Comparison of ENCODE assay signal across 25 cellular contexts in genomic region chr6:82371799-82372508, GRCh38. TPM values are rescaled to one million over a fixed set of nuclear protein-coding genes. Genes with fewer than 3 reads are reported as not detected.
DNase-seq lines count a peak whose midpoint lies in the region; TF ChIP-seq lines count a peak whose summit lies in the region.
"Had no signal": no experiment of that assay in that cellular context is flagged by ENCODE, and none has a peak within 500 bp of the region (broad histone marks: within the 10 kb centered on the region; RNA-seq: fewer than 3 reads in every experiment).

No MANE protein-coding gene starts in this region.

- TF ChIP-seq CTCF in astrocyte of the spinal cord (IDR thresholded peaks at IDR 0.05; ENCODE audit: low read depth, low read length): no peak

- no peak overlapping the region for H3K4me3 ChIP-seq in astrocyte of the spinal cord (ENCODE audit: low read depth, low read length)
- H3K4me3 ChIP-seq: pancreas had no signal

- DNase-seq in AG08395 (ENCODE audit: low spot score) (peak; percentile 17), HT1080 (ENCODE audit: low read depth) (peak; percentile 28), astrocyte of the spinal cord (ENCODE audit: low read depth, low spot score) (peak; percentile 47), iris pigment epithelial cell (ENCODE audit: low read depth) (peak; percentile 28), NCI-H1930 (lab: John Stamatoyannopoulos, UW) (no peak), medulla oblongata (ENCODE audit: extremely low spot score) (no peak), H4 (ENCODE audit: low spot score) (no peak)
- DNase-seq in activated naive CD4-positive, alpha-beta T cell treated with Interleukin-2 at 50 U/mL for 16 hours: no peak
- DNase-seq: activated CD4-positive, alpha-beta memory T cell treated with anti-CD3 and anti-CD28 coated beads, Interleukin-2, amount 10 ng/mL, durations not matched to agents 7 days and 5 days; activated naive CD4-positive, alpha-beta T cell; activated T-cell treated with anti-CD3 and anti-CD28 coated beads for 4 hours; amygdala; C1 segment of cervical spinal cord; cerebellar nuclear complex; effector memory CD4-positive, alpha-beta T cell; foreskin melanocyte; hippocampal formation; islet precursor cell; Kasumi-1; naive B cell; NCI-H1048; NCI-H2029 treated with DMSO at 0.1 percent for 48 hours; NK-92 treated with Interleukin-12 subunit alpha and Interleukin-12 subunit beta, amount 100 ng/mL, for 24 hours; pancreas; right cardiac atrium had no signal

- in situ Hi-C loops in astrocyte of the spinal cord (cut with HindIII; ENCODE audit: low sequenced_read_pairs): no loop called here

RNA-seq across cellular contexts. Expression of gene TPBG, which starts 8.3 kb away (rescaled TPM):
- 34.3 and 42.6 TPM in 2 replicates for total RNA-seq in HT1080 (2014; rRNA removed; shearing (Covaris generic))
- polyA plus RNA-seq in HT1080 (2015; cell fraction: cytosol; rRNA removed): 91.3 and 93.3 TPM in 2 replicates
- 215 and 261 TPM in 2 replicates for polyA plus RNA-seq in HT1080 (2015; cell fraction: nucleus; rRNA removed)
- total RNA-seq in H4 (2014; rRNA removed; shearing (Covaris generic)): 15.9 and 20.3 TPM in 2 replicates

Comparison
In these comparisons a context has a peak if more than half of its experiments do, and no peak if none do; other contexts are left out.
1. DNase-seq: peak in AG08395 (single experiment), HT1080 (single experiment), astrocyte of the spinal cord (single experiment) and iris pigment epithelial cell (single experiment); none in NCI-H1930 (0 of 2), medulla oblongata (single experiment), H4 (single experiment) and activated naive CD4-positive, alpha-beta T cell treated with Interleukin-2 at 50 U/mL for 16 hours (single experiment).